Comparison of ENCODE assay signal across 16 cellular contexts in the genomic region with DNA sequence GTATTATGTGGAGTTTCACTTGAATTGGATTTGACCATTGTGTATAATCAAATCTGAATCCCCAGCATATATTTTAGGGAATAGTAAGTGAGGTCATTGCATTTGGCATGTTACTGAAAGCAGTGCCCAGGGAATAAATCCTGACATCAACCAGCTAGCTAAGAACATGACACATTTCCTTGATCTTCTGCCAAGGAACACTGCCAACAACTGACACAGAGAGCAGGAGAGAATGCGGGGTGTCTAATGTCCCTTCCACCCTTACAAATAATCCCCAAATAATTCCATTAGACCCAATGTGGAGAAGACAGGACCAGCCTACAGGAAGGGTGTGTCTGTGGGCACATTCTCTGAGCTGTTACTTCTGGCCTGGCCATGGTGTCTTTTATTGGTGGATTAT. TPM values are rescaled to one million over a fixed set of nuclear protein-coding genes. Genes with fewer than 3 reads are reported as not detected.
DNase-seq lines count a peak whose midpoint lies in the region; ATAC-seq and TF ChIP-seq lines count a peak whose summit lies in the region.
"Had no signal": no experiment of that assay in that cellular context is flagged by ENCODE, and none has a peak within 500 bp of the region (broad histone marks: within the 10 kb centered on the region; RNA-seq: fewer than 3 reads in every experiment).

No MANE protein-coding gene starts in this region.

- DNase-seq in HS-27A (ENCODE audit: low read depth) (peak; percentile 2), RKO (ENCODE audit: low spot score) (peak; percentile 60), fibroblast of mammary gland (ENCODE audit: low read depth) (peak; percentile 26), retinal pigment epithelial cell (ENCODE audit: low read depth) (peak; percentile 59)
- DNase-seq in activated CD8-positive, alpha-beta memory T cell treated with anti-CD3 and anti-CD28 coated beads, Interleukin-2, amount 10 ng/mL, durations not matched to agents 7 days and 5 days = no peak
- DNase-seq: activated CD8-positive, alpha-beta T cell treated with anti-CD3 and anti-CD28 coated beads, Interleukin-2, amount 10 ng/mL, durations not matched to agents 7 days and 5 days; AML-193; KG1; naive B cell; NCI-H1436; NCI-H510A treated with DMSO at 0.1 percent for 48 hours; PC-9 had no signal

- no peak for TF ChIP-seq CTCF in fibroblast of mammary gland (conservative IDR thresholded peaks at IDR 0.05; ENCODE audit: control insufficient read depth, insufficient read depth, low read depth, low read length)
- no peak for TF ChIP-seq CTCF in retinal pigment epithelial cell (conservative IDR thresholded peaks at IDR 0.05; ENCODE audit: low read depth, low read length)

- H3K9me3 Mint-ChIP-seq in activated CD8-positive, alpha-beta memory T cell treated with anti-CD3 and anti-CD28 coated beads, Interleukin-2, amount 10 ng/mL, durations not matched to agents 7 days and 5 days (ENCODE audit: low read depth) = peaks cover 3% of the 10 kb centered on the region

- CTCF ChIA-PET in activated CD8-positive, alpha-beta memory T cell treated with anti-CD3 and anti-CD28 coated beads, Interleukin-2, amount 10 ng/mL, durations not matched to agents 7 days and 5 days (lab: Charles Lee) = no interaction called here

- no peaks in the 10 kb centered on the region for H3K36me3 Mint-ChIP-seq in activated CD8-positive, alpha-beta memory T cell treated with anti-CD3 and anti-CD28 coated beads, Interleukin-2, amount 10 ng/mL, durations not matched to agents 7 days and 5 days

- ATAC-seq in HG03565 (IDR thresholded peaks at IDR 0.05; ENCODE audit: unreplicated experiment) (no peak), HG03460 (IDR thresholded peaks at IDR 0.05; ENCODE audit: unreplicated experiment) (no peak)
- no peak for ATAC-seq in activated CD8-positive, alpha-beta memory T cell treated with anti-CD3 and anti-CD28 coated beads, Interleukin-2, amount 10 ng/mL, durations not matched to agents 7 days and 5 days
- ATAC-seq: activated CD8-positive, alpha-beta T cell treated with anti-CD3 and anti-CD28 coated beads, Interleukin-2, amount 10 ng/mL, durations not matched to agents 7 days and 5 days had no signal

- H3K27ac Mint-ChIP-seq in activated CD8-positive, alpha-beta memory T cell treated with anti-CD3 and anti-CD28 coated beads, Interleukin-2, amount 10 ng/mL, durations not matched to agents 7 days and 5 days = no peak overlapping the region
- H3K27ac Mint-ChIP-seq: activated CD8-positive, alpha-beta T cell treated with anti-CD3 and anti-CD28 coated beads, Interleukin-2, amount 10 ng/mL, durations not matched to agents 7 days and 5 days; activated T-helper 2 cell treated with anti-CD3 and anti-CD28 coated beads, Interferon-gamma antibody, Interleukin-2, Interleukin-4, amounts not matched to agents 10 μg/mL and 5 μg/mL and 100 μg/mL, durations not matched to agents 14 hours and 24 hours and 36 hours; naive B cell had no signal

- H3K4me3 ChIP-seq in fibroblast of mammary gland (ENCODE audit: control insufficient read depth, low read depth, low read length) (no peak overlapping the region), retinal pigment epithelial cell (ENCODE audit: low read length) (no peak overlapping the region)
- H3K4me3 ChIP-seq: esophagus muscularis mucosa, PC-9 had no signal

- H3K4me3 Mint-ChIP-seq in activated CD8-positive, alpha-beta memory T cell treated with anti-CD3 and anti-CD28 coated beads, Interleukin-2, amount 10 ng/mL, durations not matched to agents 7 days and 5 days = no peak overlapping the region
- H3K4me3 Mint-ChIP-seq: activated CD8-positive, alpha-beta T cell treated with anti-CD3 and anti-CD28 coated beads, Interleukin-2, amount 10 ng/mL, durations not matched to agents 7 days and 5 days; naive B cell had no signal

- no peaks in the 10 kb centered on the region for H3K27me3 Mint-ChIP-seq in activated CD8-positive, alpha-beta memory T cell treated with anti-CD3 and anti-CD28 coated beads, Interleukin-2, amount 10 ng/mL, durations not matched to agents 7 days and 5 days
- H3K27me3 Mint-ChIP-seq: naive B cell had no signal

- no peaks in the 10 kb centered on the region for H3K4me1 Mint-ChIP-seq in activated CD8-positive, alpha-beta memory T cell treated with anti-CD3 and anti-CD28 coated beads, Interleukin-2, amount 10 ng/mL, durations not matched to agents 7 days and 5 days

RNA-seq across cellular contexts. Expression of a gene that starts 30.6 kb away (rescaled TPM):
- 10 to 100 TPM; 81.0 to 89.8 TPM for total RNA-seq in activated CD8-positive, alpha-beta memory T cell treated with anti-CD3 and anti-CD28 coated beads, Interleukin-2, amount 10 ng/mL, durations not matched to agents 7 days and 5 days
